Comparison of ENCODE assay signal across 13 cellular contexts in genomic region chr9:127847155-127847463, GRCh38. TPM values are rescaled to one million over a fixed set of nuclear protein-coding genes. Genes with fewer than 3 reads are reported as not detected.
DNase-seq lines count a peak whose midpoint lies in the region; ATAC-seq, FAIRE-seq and TF ChIP-seq lines count a peak whose summit lies in the region.
"Had no signal": no experiment of that assay in that cellular context is flagged by ENCODE, and none has a peak within 500 bp of the region (broad histone marks: within the 10 kb centered on the region; RNA-seq: fewer than 3 reads in every experiment).

No MANE protein-coding gene starts in this region.

- peak overlapping the region in 1 of 3 experiments; percentile 41 for H3K4me3 ChIP-seq in endothelial cell of umbilical vein (replicated peaks in 1 of 3; ENCODE audit: insufficient read depth in 1 of 3, low read depth in 1 of 3, low read length in 3 of 3)
- H3K4me3 ChIP-seq in lung: no peak overlapping the region
- H3K4me3 ChIP-seq in subcutaneous abdominal adipose tissue (ENCODE audit: low read depth in 1 of 5, low read length in 5 of 5): peak overlapping the region in 4 of 5 donors; percentile 20 to 55 (median 53)
- no peak overlapping the region for H3K4me3 ChIP-seq in Karpas-422 (ENCODE audit: low read length)

- no peak for TF ChIP-seq CTCF in endothelial cell of umbilical vein (IDR thresholded peaks at IDR 0.05; ENCODE audit: extremely low read depth in 1 of 2, insufficient read depth in 1 of 2, low read depth in 1 of 2, low read length in 2 of 2)
- no peak for TF ChIP-seq CTCF in lung (IDR thresholded peaks at IDR 0.05; ENCODE audit: control extremely low read depth, extremely low read depth)

- no peak for TF ChIP-seq POLR2A in endothelial cell of umbilical vein (IDR thresholded peaks at IDR 0.05; ENCODE audit: low read depth, low read length)

- H3K27ac ChIP-seq in endothelial cell of umbilical vein (ENCODE audit: insufficient read depth, low read depth, low read length) (peak overlapping the region; percentile 97), lung (ENCODE audit: low read depth in 1 of 2, low read length in 1 of 2) (peak overlapping the region; percentile 76 to 85), subcutaneous abdominal adipose tissue (ENCODE audit: low read depth, low read length) (peak overlapping the region; percentile 86), Karpas-422 (ENCODE audit: low read length) (no peak overlapping the region)

- BruUV-seq in endothelial cell of umbilical vein (replicated peaks; lab: Mats Ljungman, UMichigan): TSS peak; percentile 20

- ATAC-seq in lung (ENCODE audit: insufficient read depth, low FRiP score): no peak
- no peak for ATAC-seq in HG02870 (IDR thresholded peaks at IDR 0.05; ENCODE audit: unreplicated experiment)
- ATAC-seq in HG03457 (IDR thresholded peaks at IDR 0.05; ENCODE audit: unreplicated experiment): no peak
- ATAC-seq: left colon had no signal

- H4K20me1 ChIP-seq in endothelial cell of umbilical vein (replicated peaks; ENCODE audit: control insufficient read depth, extremely low read depth, insufficient read depth, low read length) (no peaks in the 10 kb centered on the region), Karpas-422 (ENCODE audit: insufficient read depth, low read depth, low read length) (no peaks in the 10 kb centered on the region)

- peak; percentile 98 for FAIRE-seq in endothelial cell of umbilical vein (lab: Jason Lieb, UNC)

- intact Hi-C loops in endothelial cell of umbilical vein (cut with micrococcal nuclease): no loop called here

- DNase-seq in MV-4-11 (lab: John Stamatoyannopoulos, UW): peak; percentile 69
- DNase-seq in endothelial cell of umbilical vein (ENCODE audit: low read depth, low spot score): peak; percentile 80
- DNase-seq in lung (ENCODE audit: low spot score): no peak
- DNase-seq in activated CD4-positive, CD25-positive, alpha-beta regulatory T cell treated with anti-CD3 and anti-CD28 coated beads, Interleukin-2, amount 50 U/mL, for 72 hours: no peak
- DNase-seq in Karpas-422: no peak
- DNase-seq: activated CD4-positive, alpha-beta T cell treated with anti-CD3 and anti-CD28 coated beads, Interleukin-2, amount 50 U/mL, for 48 hours; activated naive CD8-positive, alpha-beta T cell treated with anti-CD3 and anti-CD28 coated beads, Interleukin-2, amount 10 ng/mL, durations not matched to agents 7 days and 5 days; KG1; left colon; NCI-H446 had no signal

- dilution Hi-C loops in endothelial cell of umbilical vein (cut with MboI; ENCODE audit: extremely low pct_ligation_motif_present, low sequenced_read_pairs): no loop called here

- H3K4me2 ChIP-seq in endothelial cell of umbilical vein (ENCODE audit: insufficient read depth, low read length) (peak overlapping the region; percentile 76), Karpas-422 (ENCODE audit: low read depth, low read length, poor library complexity, severe bottlenecking) (no peak overlapping the region)

- H3K9ac ChIP-seq in endothelial cell of umbilical vein (replicated peaks; ENCODE audit: extremely low read depth, insufficient read depth, low read length) (peak overlapping the region; percentile 83), subcutaneous abdominal adipose tissue (ENCODE audit: low read length in 5 of 5) (peak overlapping the region in 2 of 5 donors; percentile 19 to 65), Karpas-422 (ENCODE audit: low read length) (no peak overlapping the region)

- H3K9me3 ChIP-seq in endothelial cell of umbilical vein (replicated peaks; ENCODE audit: control insufficient read depth, insufficient read depth, low read length): no peaks in the 10 kb centered on the region
- H3K9me3 ChIP-seq in lung (ENCODE audit: control insufficient read depth in 2 of 2, insufficient read depth in 1 of 2, low read length in 1 of 2): peaks cover 0 to 4% of the 10 kb centered on the region in 2 donors
- H3K9me3 ChIP-seq in subcutaneous abdominal adipose tissue (ENCODE audit: control insufficient read depth in 5 of 5, low read length in 5 of 5): peaks cover 0 to 8% (median 7%) of the 10 kb centered on the region in 5 donors
- H3K9me3 ChIP-seq in Karpas-422 (ENCODE audit: low read length): peaks cover 9% of the 10 kb centered on the region

- CTCF ChIA-PET in endothelial cell of umbilical vein (lab: Charles Lee): interaction anchor here (1.0 to 2.1 kb wide), 6 partner anchors 9 to 23 kb away, joined by 3 to 24 read pairs (median 6); no protein-coding TSS in a partner anchor

- peaks cover 92% of the 10 kb centered on the region for H3K79me2 ChIP-seq in endothelial cell of umbilical vein (ENCODE audit: control insufficient read depth, insufficient read depth, low read length)
- H3K79me2 ChIP-seq in Karpas-422 (ENCODE audit: low read length): no peaks in the 10 kb centered on the region

- H3K4me1 ChIP-seq in endothelial cell of umbilical vein (ENCODE audit: control insufficient read depth, extremely low read depth, insufficient read depth, low read length): peaks cover 76% of the 10 kb centered on the region
- H3K4me1 ChIP-seq in lung (ENCODE audit: control insufficient read depth in 2 of 2, insufficient read depth in 2 of 2, low read length in 2 of 2): peaks cover 0 to 15% of the 10 kb centered on the region in 2 donors
- H3K4me1 ChIP-seq in subcutaneous abdominal adipose tissue (ENCODE audit: control insufficient read depth in 5 of 5, insufficient read depth in 5 of 5, low read length in 5 of 5): peaks cover 3 to 78% (median 35%) of the 10 kb centered on the region in 5 donors
- H3K4me1 ChIP-seq in Karpas-422 (ENCODE audit: low read length): no peaks in the 10 kb centered on the region

- no peaks in the 10 kb centered on the region for H3K27me3 ChIP-seq in endothelial cell of umbilical vein (ENCODE audit: control insufficient read depth in 2 of 2, insufficient read depth in 2 of 2, low read length in 2 of 2)
- no peaks in the 10 kb centered on the region for H3K27me3 ChIP-seq in lung (ENCODE audit: control insufficient read depth, insufficient read depth)
- H3K27me3 ChIP-seq in subcutaneous abdominal adipose tissue (ENCODE audit: control insufficient read depth in 5 of 5, insufficient read depth in 4 of 5, low read length in 5 of 5): no peaks in the 10 kb centered on the region
- no peaks in the 10 kb centered on the region; the same call in 1 of the 2 replicates for H3K27me3 ChIP-seq in Karpas-422 (ENCODE audit: low read length)

- H3K9me2 ChIP-seq in Karpas-422 (replicated peaks; ENCODE audit: insufficient read depth, low read length): no peaks in the 10 kb centered on the region

- WGBS in lung, 2 donors: 41 to 52% methylated on average over 6 of the region's 6 CpGs

- H2AFZ ChIP-seq in endothelial cell of umbilical vein (ENCODE audit: low read depth, low read length) (no peak overlapping the region), Karpas-422 (ENCODE audit: low read length) (no peak overlapping the region)

- POLR2A ChIA-PET in endothelial cell of umbilical vein (lab: Charles Lee): interaction anchor here (0.6 to 1.2 kb wide), 3 partner anchors 9 to 38 kb away, joined by 4 to 8 read pairs (median 4); no protein-coding TSS in a partner anchor

- H3K36me3 ChIP-seq in endothelial cell of umbilical vein (ENCODE audit: control insufficient read depth in 2 of 2, extremely low read depth in 1 of 2, insufficient read depth in 2 of 2, low read length in 2 of 2) (peaks cover 19 to 29% of the 10 kb centered on the region in 2 experiments), lung (ENCODE audit: control insufficient read depth in 2 of 2, insufficient read depth in 2 of 2, low read length in 2 of 2) (peaks cover 0 to 14% of the 10 kb centered on the region in 2 donors), subcutaneous abdominal adipose tissue (ENCODE audit: control insufficient read depth in 5 of 5, insufficient read depth in 5 of 5, low read length in 5 of 5) (peaks cover 0 to 30% (median 11%) of the 10 kb centered on the region in 5 donors), Karpas-422 (ENCODE audit: insufficient read depth, low read length) (peaks cover 3% of the 10 kb centered on the region; the same call in 1 of the 2 replicates)

- no peaks in the 10 kb centered on the region for H3K9me1 ChIP-seq in endothelial cell of umbilical vein (replicated peaks; ENCODE audit: control insufficient read depth, extremely low read depth, insufficient read depth, low read length)

RNA-seq across cellular contexts. Expression of gene ENG, which starts 7.3 kb away (rescaled TPM):
- 688 and 728 TPM in 2 replicates for total RNA-seq in endothelial cell of umbilical vein
- polyA plus RNA-seq in endothelial cell of umbilical vein: 338 and 355 TPM in 2 replicates
- polyA plus RNA-seq in endothelial cell of umbilical vein (2011; cell fraction: cytosol; rRNA removed): 321 and 356 TPM in 2 replicates
- 246 and 249 TPM in 2 replicates for polyA plus RNA-seq in endothelial cell of umbilical vein (2011; cell fraction: nucleus; rRNA removed)
- 646 and 659 TPM in 2 replicates for polyA plus RNA-seq in endothelial cell of umbilical vein (2012)
- 275 and 289 TPM in 2 replicates for polyA minus RNA-seq in endothelial cell of umbilical vein
- polyA minus RNA-seq in endothelial cell of umbilical vein (2011; cell fraction: cytosol; rRNA and poly(A)+ RNA removed): 28.9 TPM
- 123 and 127 TPM in 2 replicates for polyA minus RNA-seq in endothelial cell of umbilical vein (2011; cell fraction: nucleus; rRNA and poly(A)+ RNA removed)
- total RNA-seq in lung: 100 to 1,000 TPM in 1 of 2 donors, 10 to 100 TPM in 1; 41.1 to 182 TPM
- polyA plus RNA-seq in lung: 100 to 1,000 TPM in 1 of 2 donors, 10 to 100 TPM in 1; 80.7 to 317 TPM
- not detected in 2 replicates for total RNA-seq in Karpas-422 (2014; rRNA removed; shearing (Covaris generic); ENCODE audit: low replicate concordance)

RNA-seq across cellular contexts. Expression of gene AK1, which starts 30.4 kb away (rescaled TPM):
- 113 and 115 TPM in 2 replicates for total RNA-seq in endothelial cell of umbilical vein
- polyA plus RNA-seq in endothelial cell of umbilical vein: 148 and 157 TPM in 2 replicates
- 189 and 191 TPM in 2 replicates for polyA plus RNA-seq in endothelial cell of umbilical vein (2011; cell fraction: cytosol; rRNA removed)
- 108 and 134 TPM in 2 replicates for polyA plus RNA-seq in endothelial cell of umbilical vein (2011; cell fraction: nucleus; rRNA removed)
- 173 and 181 TPM in 2 replicates for polyA plus RNA-seq in endothelial cell of umbilical vein (2012)
- 33.5 and 35.7 TPM in 2 replicates for polyA minus RNA-seq in endothelial cell of umbilical vein
- 36.3 TPM for polyA minus RNA-seq in endothelial cell of umbilical vein (2011; cell fraction: cytosol; rRNA and poly(A)+ RNA removed)
- polyA minus RNA-seq in endothelial cell of umbilical vein (2011; cell fraction: nucleus; rRNA and poly(A)+ RNA removed): 5.2 TPM in 2 replicates
- total RNA-seq in lung: 100 to 1,000 TPM in 1 of 2 donors, 10 to 100 TPM in 1; 72.3 to 154 TPM
- polyA plus RNA-seq in lung: 100 to 1,000 TPM in 1 of 2 donors, 10 to 100 TPM in 1; 63.8 to 386 TPM
- 1.0 and 32.6 TPM in 2 replicates for total RNA-seq in Karpas-422 (2014; rRNA removed; shearing (Covaris generic); ENCODE audit: low replicate concordance)

RNA-seq across cellular contexts. Expression of gene FPGS, which starts 44.4 kb away (rescaled TPM):
- total RNA-seq in endothelial cell of umbilical vein (90.2 and 90.7 TPM in 2 replicates), lung (100 to 1,000 TPM in 1 of 2 donors, 10 to 100 TPM in 1; 42.5 to 115 TPM)
- polyA plus RNA-seq in endothelial cell of umbilical vein (77.7 and 129 TPM in 2 replicates), lung (10 to 100 TPM; 89.6 to 97.6 TPM)
- 67.9 and 72.7 TPM in 2 replicates for polyA plus RNA-seq in endothelial cell of umbilical vein (2011; cell fraction: cytosol; rRNA removed)
- 116 and 150 TPM in 2 replicates for polyA plus RNA-seq in endothelial cell of umbilical vein (2011; cell fraction: nucleus; rRNA removed)
- 58.5 and 71.2 TPM in 2 replicates for polyA plus RNA-seq in endothelial cell of umbilical vein (2012)
- polyA minus RNA-seq in endothelial cell of umbilical vein: 76.5 and 80.5 TPM in 2 replicates
- polyA minus RNA-seq in endothelial cell of umbilical vein (2011; cell fraction: cytosol; rRNA and poly(A)+ RNA removed): 58.0 TPM
- polyA minus RNA-seq in endothelial cell of umbilical vein (2011; cell fraction: nucleus; rRNA and poly(A)+ RNA removed): 45.1 and 52.0 TPM in 2 replicates
- total RNA-seq in Karpas-422 (2014; rRNA removed; shearing (Covaris generic); ENCODE audit: low replicate concordance): 41.9 and 102 TPM in 2 replicates

RNA-seq across cellular contexts. Expression of gene ST6GALNAC6, which starts 52.3 kb away (rescaled TPM):
- total RNA-seq in endothelial cell of umbilical vein: 43.0 and 43.5 TPM in 2 replicates
- 78.9 and 93.6 TPM in 2 replicates for polyA plus RNA-seq in endothelial cell of umbilical vein
- 43.5 and 55.9 TPM in 2 replicates for polyA plus RNA-seq in endothelial cell of umbilical vein (2011; cell fraction: cytosol; rRNA removed)
- polyA plus RNA-seq in endothelial cell of umbilical vein (2011; cell fraction: nucleus; rRNA removed): 78.4 and 100.0 TPM in 2 replicates
- 27.3 and 41.2 TPM in 2 replicates for polyA plus RNA-seq in endothelial cell of umbilical vein (2012)
- 50.1 and 50.4 TPM in 2 replicates for polyA minus RNA-seq in endothelial cell of umbilical vein
- 17.7 TPM for polyA minus RNA-seq in endothelial cell of umbilical vein (2011; cell fraction: cytosol; rRNA and poly(A)+ RNA removed)
- polyA minus RNA-seq in endothelial cell of umbilical vein (2011; cell fraction: nucleus; rRNA and poly(A)+ RNA removed): 20.0 and 24.0 TPM in 2 replicates
- total RNA-seq in lung: 10 to 100 TPM; 28.3 to 51.9 TPM
- 10 to 100 TPM; 45.3 to 59.8 TPM for polyA plus RNA-seq in lung
- 21.7 and 55.7 TPM in 2 replicates for total RNA-seq in Karpas-422 (2014; rRNA removed; shearing (Covaris generic); ENCODE audit: low replicate concordance)

Comparison
In these comparisons a context has a peak if more than half of its experiments do, and no peak if none do; other contexts are left out.
1. DNase-seq: peak in MV-4-11 (single experiment) and endothelial cell of umbilical vein (single experiment); none in lung (single experiment), activated CD4-positive, CD25-positive, alpha-beta regulatory T cell treated with anti-CD3 and anti-CD28 coated beads, Interleukin-2, amount 50 U/mL, for 72 hours (single experiment) and Karpas-422 (single experiment).
2. H3K4me3 ChIP-seq: peak in subcutaneous abdominal adipose tissue (4 of 5); none in lung (single experiment) and Karpas-422 (single experiment).
3. RNA of gene ENG, which starts 7.3 kb away (total RNA-seq): 688 to 728 TPM in endothelial cell of umbilical vein and 41.1 to 182 TPM in lung; not detected in Karpas-422; every median in the first group is over 10 times any median in the second.